In the genomic region with DNA sequence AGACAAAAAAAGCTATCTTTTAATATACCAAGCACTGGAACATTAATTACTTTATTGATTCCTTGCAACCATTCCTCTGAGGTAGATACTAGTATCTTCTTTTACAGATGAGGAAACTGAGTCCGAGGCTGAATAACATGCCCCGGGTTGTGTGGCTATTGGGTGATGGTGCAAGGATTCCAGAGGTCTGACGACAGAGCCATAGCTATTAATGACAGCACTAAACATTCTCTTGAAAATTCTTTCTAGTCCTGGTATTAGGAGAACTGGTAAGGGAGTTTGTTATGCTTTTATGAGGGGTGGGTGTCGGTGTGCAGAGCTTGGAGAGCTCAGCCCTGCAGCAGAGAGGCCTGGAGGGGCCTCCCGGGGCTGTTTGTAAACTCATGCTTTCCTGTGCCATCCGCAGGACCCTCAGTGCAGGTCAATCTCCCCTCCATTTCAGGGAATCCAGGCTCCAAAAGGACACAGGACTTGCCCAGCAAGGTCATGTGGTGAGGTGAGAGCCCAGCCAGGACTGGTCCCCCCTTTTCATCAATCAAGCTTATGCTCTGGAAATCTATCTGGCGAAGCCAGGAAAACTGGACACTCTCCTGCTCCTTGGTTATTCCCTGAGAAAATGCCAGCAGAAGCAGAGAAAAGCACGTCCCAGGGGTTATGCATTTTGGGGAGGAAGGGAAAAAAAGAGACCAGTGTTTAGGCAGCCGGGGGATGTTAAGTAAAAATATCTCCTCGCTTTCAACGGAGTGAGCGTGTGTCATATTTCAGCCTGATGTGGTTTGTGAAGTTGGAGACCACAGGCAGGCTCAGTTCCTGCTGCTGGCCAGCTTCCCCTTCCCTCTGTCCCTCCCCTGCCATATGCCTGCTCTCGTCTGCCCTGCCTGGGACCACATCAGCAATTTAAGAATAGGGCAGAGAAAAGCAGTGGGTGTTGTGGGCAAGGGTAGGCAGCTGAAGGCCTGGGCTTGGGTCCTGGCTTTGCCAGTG, we compare ENCODE assay signal across 9 cellular contexts. TPM values are rescaled to one million over a fixed set of nuclear protein-coding genes. Genes with fewer than 3 reads are reported as not detected.
A peak's percentile ranks its signal among the peaks of the same experiment; 100 is the strongest.
DNase-seq lines count a peak whose midpoint lies in the region; ATAC-seq and TF ChIP-seq lines count a peak whose summit lies in the region.
"Had no signal": no experiment of that assay in that cellular context is flagged by ENCODE, and none has a peak within 500 bp of the region (broad histone marks: within the 10 kb centered on the region; RNA-seq: fewer than 3 reads in every experiment).

No MANE protein-coding gene starts in this region.

- ATAC-seq in psoas muscle, result peak; percentile 24 to 78 (median 40)

- H3K9me3 Mint-ChIP-seq in activated CD4-positive, alpha-beta T cell treated with anti-CD3 and anti-CD28 coated beads, Interleukin-2, amount 10 ng/mL, durations not matched to agents 7 days and 5 days, result no peaks in the 10 kb centered on the region
- H3K9me3 Mint-ChIP-seq in Calu3 (ENCODE audit: low read depth, unreplicated experiment), result no peaks in the 10 kb centered on the region

- POLR2A ChIA-PET in activated CD4-positive, alpha-beta T cell treated with anti-CD3 and anti-CD28 coated beads, Interleukin-2, amount 10 ng/mL, durations not matched to agents 7 days and 5 days (lab: Charles Lee), result interaction anchor here (0.5 kb wide), 1 partner anchor 250 kb away, joined by 3 read pairs; no protein-coding TSS in a partner anchor

- H3K27me3 Mint-ChIP-seq in activated CD4-positive, alpha-beta T cell treated with anti-CD3 and anti-CD28 coated beads, Interleukin-2, amount 10 ng/mL, durations not matched to agents 7 days and 5 days, result peaks cover 20% of the 10 kb centered on the region
- no peaks in the 10 kb centered on the region for H3K27me3 Mint-ChIP-seq in Calu3 (ENCODE audit: unreplicated experiment)

- no peak overlapping the region for H3K27ac Mint-ChIP-seq in activated CD4-positive, alpha-beta T cell treated with anti-CD3 and anti-CD28 coated beads, Interleukin-2, amount 10 ng/mL, durations not matched to agents 7 days and 5 days
- H3K27ac Mint-ChIP-seq in Calu3 (ENCODE audit: unreplicated experiment), result no peak overlapping the region

- no peaks in the 10 kb centered on the region for H3K36me3 ChIP-seq in psoas muscle (ENCODE audit: insufficient read depth in 1 of 2, low read depth in 1 of 2)

- no peak for TF ChIP-seq CTCF in psoas muscle (IDR thresholded peaks at IDR 0.05)
- TF ChIP-seq CTCF in Calu3 (IDR thresholded peaks at IDR 0.05; ENCODE audit: unreplicated experiment), result no peak

- in situ Hi-C loops in SK-MEL-5 (cut with HindIII; ENCODE audit: low pct_unique_long_range_greater_than_20kb, low sequenced_read_pairs), result no loop called here

- peak; percentile 64 for DNase-seq in DMS 273 (lab: John Stamatoyannopoulos, UW; ENCODE audit: unreplicated experiment)
- DNase-seq in SK-MEL-5 (ENCODE audit: low read depth, low spot score), result peak; percentile 64
- DNase-seq in globus pallidus (ENCODE audit: low spot score), result peak; percentile 72
- DNase-seq in psoas muscle, result peak; percentile 51 to 70
- DNase-seq in NCI-H69 (lab: John Stamatoyannopoulos, UW), result no peak
- no peak for DNase-seq in activated CD4-positive, alpha-beta T cell treated with anti-CD3 and anti-CD28 coated beads, Interleukin-2, amount 10 ng/mL, durations not matched to agents 7 days and 5 days
- no peak for DNase-seq in Calu3
- no peak for DNase-seq in stimulated activated CD4-positive, alpha-beta T cell treated with anti-CD3 and anti-CD28 coated beads, Interleukin-4, amount 100 ng/mL, for 4 hours
- DNase-seq: stimulated activated CD4-positive, alpha-beta T cell treated with anti-CD3 and anti-CD28 coated beads, Interleukin-2, amount 100 ng/mL, for 48 hours had no signal

- 30 to 60% (median 35%) methylated on average over 13 of the region's 13 CpGs for WGBS in psoas muscle, 3 donors

- H3K4me1 Mint-ChIP-seq in activated CD4-positive, alpha-beta T cell treated with anti-CD3 and anti-CD28 coated beads, Interleukin-2, amount 10 ng/mL, durations not matched to agents 7 days and 5 days, result peaks cover 20% of the 10 kb centered on the region
- H3K4me1 Mint-ChIP-seq in Calu3 (ENCODE audit: low read depth, unreplicated experiment), result peaks cover 22% of the 10 kb centered on the region

- H3K27me3 ChIP-seq in psoas muscle (ENCODE audit: insufficient read depth in 3 of 3, low read length in 2 of 3), result no peaks in the 10 kb centered on the region

- H3K4me3 Mint-ChIP-seq in activated CD4-positive, alpha-beta T cell treated with anti-CD3 and anti-CD28 coated beads, Interleukin-2, amount 10 ng/mL, durations not matched to agents 7 days and 5 days, result no peak overlapping the region
- no peak overlapping the region for H3K4me3 Mint-ChIP-seq in Calu3 (ENCODE audit: low read depth, unreplicated experiment)

- peaks cover 49% of the 10 kb centered on the region for H3K4me1 ChIP-seq in psoas muscle

- H3K9me3 ChIP-seq in psoas muscle, result no peaks in the 10 kb centered on the region

- BruUV-seq in Calu3 (replicated peaks; lab: Mats Ljungman, UMichigan), result no TSS peak

- H3K27ac ChIP-seq in psoas muscle, result peak overlapping the region; percentile 73

- intact Hi-C loops in psoas muscle (cut with DNase I), result no loop called here
- intact Hi-C loops in Calu3 (cut with micrococcal nuclease; ENCODE audit: unreplicated experiment), result no loop called here

- CTCF ChIA-PET in activated CD4-positive, alpha-beta T cell treated with anti-CD3 and anti-CD28 coated beads, Interleukin-2, amount 10 ng/mL, durations not matched to agents 7 days and 5 days (lab: Charles Lee), result interaction anchor here (1.9 kb wide), 1 partner anchor 48 kb away, joined by 6 read pairs; no protein-coding TSS in a partner anchor
- CTCF ChIA-PET in Calu3 (lab: Charles Lee), result no interaction called here

- H3K36me3 Mint-ChIP-seq in activated CD4-positive, alpha-beta T cell treated with anti-CD3 and anti-CD28 coated beads, Interleukin-2, amount 10 ng/mL, durations not matched to agents 7 days and 5 days (ENCODE audit: low read depth), result no peaks in the 10 kb centered on the region
- peaks cover 29% of the 10 kb centered on the region for H3K36me3 Mint-ChIP-seq in Calu3 (ENCODE audit: insufficient read depth, unreplicated experiment)

- peak overlapping the region; percentile 36 for H3K4me3 ChIP-seq in psoas muscle

RNA-seq across cellular contexts. Expression of gene GSN, which starts 3.7 kb away (rescaled TPM):
- total RNA-seq in SK-MEL-5 (2014; rRNA removed; shearing (Covaris generic)), result 343 and 358 TPM in 2 replicates
- 425 and 531 TPM in 2 replicates for polyA plus RNA-seq in SK-MEL-5 (2015; cell fraction: cytosol; rRNA removed)
- 175 and 210 TPM in 2 replicates for polyA plus RNA-seq in SK-MEL-5 (2015; cell fraction: nucleus; rRNA removed)
- total RNA-seq in psoas muscle (100 to 1,000 TPM; 140 to 490 (median 211) TPM), Calu3 (2022) (68.3 and 71.6 TPM in 2 replicates)
- 100 to 1,000 TPM; 199 to 225 (median 208) TPM for polyA plus RNA-seq in psoas muscle
- 1 to 10 TPM; 2.9 to 3.4 TPM for total RNA-seq in activated CD4-positive, alpha-beta T cell treated with anti-CD3 and anti-CD28 coated beads, Interleukin-2, amount 10 ng/mL, durations not matched to agents 7 days and 5 days

Comparison
In these comparisons a context has a peak if more than half of its experiments do, and no peak if none do; other contexts are left out.
1. DNase-seq: peak in DMS 273 (single experiment), SK-MEL-5 (single experiment), globus pallidus (single experiment) and psoas muscle (2 of 2); none in NCI-H69 (single experiment), activated CD4-positive, alpha-beta T cell treated with anti-CD3 and anti-CD28 coated beads, Interleukin-2, amount 10 ng/mL, durations not matched to agents 7 days and 5 days (single experiment), Calu3 (single experiment) and stimulated activated CD4-positive, alpha-beta T cell treated with anti-CD3 and anti-CD28 coated beads, Interleukin-4, amount 100 ng/mL, for 4 hours (0 of 2).
2. RNA of gene GSN, which starts 3.7 kb away (total RNA-seq): 343 to 358 TPM in SK-MEL-5, 140 to 490 TPM in psoas muscle and 68.3 to 71.6 TPM in Calu3; 2.9 to 3.4 TPM in activated CD4-positive, alpha-beta T cell treated with anti-CD3 and anti-CD28 coated beads, Interleukin-2, amount 10 ng/mL, durations not matched to agents 7 days and 5 days; every median in the first group is over 10 times any median in the second.